1 cellular context compared by ENCODE assay signal in genomic region chr9:136842380-136842948, GRCh38.
TF ChIP-seq lines count a peak whose summit lies in the region.

AJM1 (plus strand) TSS chr9:136842478; CDS start chr9:136844415, 1,937 bp downstream.

TF ChIP-seq in HEK293, 187 proteins besides CTCF, POLR2A, EP300 and RAD21 (continued from another document):
- TF ChIP-seq PRDM2 (tag by site-specific recombination; IDR thresholded peaks at IDR 0.05; ENCODE audit: borderline replicate concordance) (0 out of 2 replicates have a peak, but pooled peaks have one; percentile 19), ZSCAN30 (tag by site-specific recombination; IDR thresholded peaks at IDR 0.05) (peak; percentile 74), KLF17 (tag by site-specific recombination; IDR thresholded peaks at IDR 0.05) (peak; percentile 72; the same call in 1 of the 2 replicates), ZNF629 (tag by site-specific recombination; IDR thresholded peaks at IDR 0.05) (peak; percentile 29; the same call in 1 of the 2 replicates), ZBTB17 (tag by site-specific recombination; IDR thresholded peaks at IDR 0.05) (peak; percentile 80), ZNF324 (tag by site-specific recombination; IDR thresholded peaks at IDR 0.05) (peak; percentile 63), HIC1 (tag by site-specific recombination; IDR thresholded peaks at IDR 0.05) (peak; percentile 73; the same call in 1 of the 2 replicates), ZNF600 (tag by site-specific recombination; IDR thresholded peaks at IDR 0.05) (peak; percentile 83), KLF1 (tag by site-specific recombination; IDR thresholded peaks at IDR 0.05) (peak; percentile 86), ZFHX2 (tag by site-specific recombination; conservative IDR thresholded peaks at IDR 0.05) (peak; percentile 41; the same call in 1 of the 2 replicates), ZBTB26 (tag by site-specific recombination; optimal IDR thresholded peaks at IDR 0.05) (peak; percentile 50), ZNF501 (tag by site-specific recombination; IDR thresholded peaks at IDR 0.05) (peak; percentile 77; the same call in 1 of the 2 replicates), SP2 (tag by site-specific recombination; IDR thresholded peaks at IDR 0.05) (peak; percentile 56; the same call in 1 of the 2 replicates), KLF9 (tag by site-specific recombination; IDR thresholded peaks at IDR 0.05; ENCODE audit: low read depth) (peak; percentile 62), ZBTB10 (tag by site-specific recombination; IDR thresholded peaks at IDR 0.05) (0 out of 2 replicates have a peak, but pooled peaks have one; percentile 77), BCL11B (tag by site-specific recombination; IDR thresholded peaks at IDR 0.05; ENCODE audit: low read depth) (peak; percentile 18), ZFP37 (tag by site-specific recombination; IDR thresholded peaks at IDR 0.05) (peak; percentile 66; the same call in 1 of the 2 replicates), ZNF2 (tag by site-specific recombination; IDR thresholded peaks at IDR 0.05) (peak; percentile 73; the same call in 1 of the 2 replicates), ZNF341 (tag by site-specific recombination; IDR thresholded peaks at IDR 0.05; ENCODE audit: low read depth) (peak; percentile 78), PRDM10 (tag by site-specific recombination; IDR thresholded peaks at IDR 0.05) (peak; percentile 31), MZF1 (tag by site-specific recombination; IDR thresholded peaks at IDR 0.05; ENCODE audit: borderline replicate concordance) (0 out of 2 replicates have a peak, but pooled peaks have one; percentile 32), SP3 (tag by site-specific recombination; IDR thresholded peaks at IDR 0.05) (peak; percentile 36; the same call in 1 of the 2 replicates), WT1 (tag by site-specific recombination; IDR thresholded peaks at IDR 0.05) (peak; percentile 33; the same call in 1 of the 2 replicates)
